ENCODE assay signal across 8 cellular contexts in the genomic region with DNA sequence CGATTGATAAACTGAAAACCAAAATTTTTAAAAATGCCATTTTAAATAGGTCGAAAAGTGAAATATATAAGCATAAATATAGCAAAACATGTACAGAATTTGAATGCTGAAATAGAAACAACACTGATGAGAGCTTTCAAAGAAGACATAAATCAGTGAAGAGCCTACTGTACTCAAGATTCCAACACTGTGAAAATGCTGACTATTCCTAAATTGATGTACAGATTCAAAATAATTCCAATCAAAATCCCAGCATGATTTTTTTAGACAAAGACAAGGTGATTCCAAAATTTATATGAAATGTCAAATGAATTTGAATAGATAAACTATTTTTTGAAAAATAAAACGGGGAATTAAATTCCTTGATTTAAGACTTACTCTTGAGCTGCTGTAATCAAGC.
"Had no signal": no experiment of that assay in that cellular context is flagged by ENCODE, and none has a peak within 500 bp of the region (broad histone marks: within the 10 kb centered on the region; RNA-seq: fewer than 3 reads in every experiment).

No MANE protein-coding gene starts in this region.

- DNase-seq: GDM1, GF-D8 had no signal

- H3K4me3 ChIP-seq: GM12878 had no signal

- ATAC-seq: GM12878 had no signal

- FAIRE-seq: G401.6, GM12878, GM12891, GM12892, GM18507, GM19239 had no signal
